9 cellular contexts compared by ENCODE assay signal in the genomic region with DNA sequence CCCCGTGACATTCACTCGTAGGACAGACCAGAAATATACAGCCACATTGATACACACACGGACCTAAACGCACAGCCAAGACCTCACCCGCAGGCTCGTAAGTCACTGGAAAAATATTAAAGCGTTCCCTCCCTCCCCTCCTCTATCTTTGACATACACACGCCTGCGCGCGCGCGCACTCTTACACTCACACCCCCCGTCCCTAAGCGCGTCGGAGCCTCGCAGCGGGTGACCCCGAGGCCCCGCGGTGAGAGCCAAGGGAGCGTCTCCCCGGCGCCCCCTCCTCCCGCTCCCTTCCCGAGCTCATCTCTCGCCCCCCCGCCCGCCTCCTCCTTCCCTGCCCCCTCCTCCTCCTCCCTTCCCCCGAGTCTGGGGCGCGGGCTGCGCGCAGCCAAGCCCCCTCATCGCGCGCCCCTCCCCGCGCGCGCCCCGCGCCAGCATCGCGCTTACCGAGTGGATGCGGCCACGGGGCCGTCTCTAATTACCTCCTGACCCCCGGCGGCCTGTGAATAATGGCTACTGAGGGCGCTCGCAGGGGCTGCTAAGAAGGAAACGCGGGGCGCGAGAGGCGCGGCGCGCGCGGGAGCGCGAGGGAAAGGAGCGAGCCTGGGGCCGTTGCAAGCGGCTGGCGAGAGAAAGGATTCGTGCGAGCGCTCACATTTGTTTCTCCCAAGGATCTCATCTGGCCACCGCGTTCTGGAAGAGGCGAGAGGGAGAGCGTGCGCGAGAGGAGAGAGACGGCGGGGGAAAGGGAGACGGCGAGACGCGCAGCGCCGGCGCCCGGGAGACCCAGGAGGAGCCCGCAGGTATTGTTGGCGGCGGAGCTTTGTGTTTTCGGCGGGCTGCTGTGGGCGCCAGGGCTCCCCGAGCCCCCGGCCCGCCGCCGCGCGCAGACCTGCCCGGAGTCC. TPM values are rescaled to one million over a fixed set of nuclear protein-coding genes. Genes with fewer than 3 reads are reported as not detected.
DNase-seq lines count a peak whose midpoint lies in the region; TF ChIP-seq lines count a peak whose summit lies in the region.
"Had no signal": no experiment of that assay in that cellular context is flagged by ENCODE, and none has a peak within 500 bp of the region (broad histone marks: within the 10 kb centered on the region; RNA-seq: fewer than 3 reads in every experiment).

No MANE protein-coding gene starts in this region.

- intact Hi-C loops in activated naive CD4-positive, alpha-beta T cell treated with anti-CD3 and anti-CD28 coated beads for 36 hours (cut with micrococcal nuclease) = loop anchor here (2.0 kb wide), 3 partner anchors 29 to 41 kb away; no protein-coding TSS in a partner anchor

- no peak for TF ChIP-seq CTCF in parathyroid adenoma (IDR thresholded peaks at IDR 0.05)

- H3K4me1 ChIP-seq in parathyroid adenoma = peaks cover 23% of the 10 kb centered on the region

- H3K36me3 ChIP-seq in parathyroid adenoma (ENCODE audit: control insufficient read depth, insufficient read depth, low read length) = no peaks in the 10 kb centered on the region

- no peak overlapping the region for H2AFZ ChIP-seq in parathyroid adenoma

- H3K27ac ChIP-seq in parathyroid adenoma = no peak overlapping the region

- peak overlapping the region; percentile 38 for H3K4me2 ChIP-seq in parathyroid adenoma (ENCODE audit: low read length)

- no peaks in the 10 kb centered on the region for H3K9me3 ChIP-seq in parathyroid adenoma (ENCODE audit: control insufficient read depth, low read length)

- CTCF ChIA-PET in activated naive CD4-positive, alpha-beta T cell treated with anti-CD3 and anti-CD28 coated beads for 36 hours (lab: Charles Lee) = interaction anchor here (0.6 to 1.2 kb wide), 2 partner anchors 17 to 45 kb away, joined by 3 to 4 read pairs; no protein-coding TSS in a partner anchor

- peaks cover 24% of the 10 kb centered on the region for H3K27me3 Mint-ChIP-seq in activated naive CD4-positive, alpha-beta T cell treated with anti-CD3 and anti-CD28 coated beads for 36 hours (ENCODE audit: low read depth)

- H3K9ac ChIP-seq in parathyroid adenoma = no peak overlapping the region

- no peaks in the 10 kb centered on the region for H3K9me3 Mint-ChIP-seq in activated naive CD4-positive, alpha-beta T cell treated with anti-CD3 and anti-CD28 coated beads for 36 hours

- no peak overlapping the region for H3K4me3 ChIP-seq in parathyroid adenoma (ENCODE audit: low read depth, low read length)
- H3K4me3 ChIP-seq: K562 had no signal

- peaks cover 37% of the 10 kb centered on the region for H3K4me1 Mint-ChIP-seq in activated naive CD4-positive, alpha-beta T cell treated with anti-CD3 and anti-CD28 coated beads for 36 hours (ENCODE audit: low read depth)

- DNase-seq in EL (peak; percentile 85), NCI-H146 treated with DMSO at 0.1 percent for 48 hours (lab: John Stamatoyannopoulos, UW; ENCODE audit: unreplicated experiment) (peak; percentile 66), germinal center (ENCODE audit: low spot score) (peak; percentile 52), superior temporal gyrus (ENCODE audit: extremely low spot score) (no peak), cortex of kidney (lab: John Stamatoyannopoulos, UW) (no peak), mesenteric fat pad (ENCODE audit: low spot score) (no peak)
- peak; percentile 22 for DNase-seq in activated naive CD4-positive, alpha-beta T cell treated with anti-CD3 and anti-CD28 coated beads for 36 hours

- H3K79me2 ChIP-seq in parathyroid adenoma = peaks cover 96% of the 10 kb centered on the region

- no peaks in the 10 kb centered on the region for H3K36me3 Mint-ChIP-seq in activated naive CD4-positive, alpha-beta T cell treated with anti-CD3 and anti-CD28 coated beads for 36 hours (ENCODE audit: low read depth)

- H3K27me3 ChIP-seq in parathyroid adenoma (ENCODE audit: control insufficient read depth, insufficient read depth, low read length) = no peaks in the 10 kb centered on the region

- peak overlapping the region; percentile 80 for H3K4me3 Mint-ChIP-seq in activated naive CD4-positive, alpha-beta T cell treated with anti-CD3 and anti-CD28 coated beads for 36 hours

- no peak overlapping the region for H3K27ac Mint-ChIP-seq in activated naive CD4-positive, alpha-beta T cell treated with anti-CD3 and anti-CD28 coated beads for 36 hours

RNA-seq across cellular contexts. Expression of a gene that starts 42.4 kb away (rescaled TPM):
- total RNA-seq in activated naive CD4-positive, alpha-beta T cell treated with anti-CD3 and anti-CD28 coated beads for 36 hours = 10 to 100 TPM in 1 of 2 experiments, 1 to 10 TPM in 1; 9.2 to 12.0 TPM
- 21.2 TPM for total RNA-seq in mesenteric fat pad

Comparison
In these comparisons a context has a peak if more than half of its experiments do, and no peak if none do; other contexts are left out.
1. DNase-seq: peak in EL (single experiment), NCI-H146 treated with DMSO at 0.1 percent for 48 hours (single experiment), activated naive CD4-positive, alpha-beta T cell treated with anti-CD3 and anti-CD28 coated beads for 36 hours (single experiment) and germinal center (single experiment); none in superior temporal gyrus (single experiment), cortex of kidney (single experiment) and mesenteric fat pad (single experiment).